In the genomic region with DNA sequence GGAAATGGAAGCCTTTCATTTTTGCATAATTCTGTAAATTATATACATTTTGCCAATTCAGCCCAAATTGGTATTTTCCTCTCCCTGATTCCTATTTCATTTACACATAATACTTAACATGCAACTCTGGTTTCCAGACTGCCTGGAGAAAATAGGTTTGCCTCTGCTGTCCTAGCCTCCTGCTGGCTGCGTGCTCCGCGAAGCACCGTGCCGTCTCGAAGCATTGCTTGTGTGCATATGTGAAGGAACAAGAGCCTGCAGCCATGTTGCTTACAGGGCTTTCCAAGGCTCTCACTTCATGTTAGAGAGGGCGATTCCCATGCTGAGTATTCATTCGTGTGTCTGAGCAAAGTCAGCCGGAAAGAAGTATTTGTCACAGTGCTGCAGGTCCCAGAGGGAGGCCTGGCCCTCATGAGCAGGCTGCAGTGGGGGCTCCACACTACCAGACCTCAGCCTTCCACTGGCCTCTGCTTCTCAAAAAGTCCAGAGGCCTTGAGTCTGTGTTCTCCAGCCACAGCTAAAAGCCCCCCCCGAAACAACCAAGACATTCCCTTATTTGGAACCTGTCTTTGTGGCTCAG, we compare ENCODE assay signal across 16 cellular contexts.
DNase-seq lines count a peak whose midpoint lies in the region; ATAC-seq and TF ChIP-seq lines count a peak whose summit lies in the region.
"Had no signal": no experiment of that assay in that cellular context is flagged by ENCODE, and none has a peak within 500 bp of the region (broad histone marks: within the 10 kb centered on the region; RNA-seq: fewer than 3 reads in every experiment).

No MANE protein-coding gene starts in this region.

- H3K4me1 ChIP-seq in esophagus squamous epithelium: no peaks in the 10 kb centered on the region
- H3K4me1 ChIP-seq: A549, BLaER1 had no signal

- no peaks in the 10 kb centered on the region for H3K36me3 Mint-ChIP-seq in activated CD4-positive, alpha-beta memory T cell treated with anti-CD3 and anti-CD28 coated beads, Interleukin-2, amount 10 ng/mL, durations not matched to agents 7 days and 5 days (ENCODE audit: low read depth)
- H3K36me3 Mint-ChIP-seq in activated CD4-positive, alpha-beta memory T cell treated with anti-CD3 and anti-CD28 coated beads for 36 hours: no peaks in the 10 kb centered on the region
- H3K36me3 Mint-ChIP-seq in neural crest cell (ENCODE audit: low read depth): peaks cover 4% of the 10 kb centered on the region
- H3K36me3 Mint-ChIP-seq in activated T-helper 2 cell treated with anti-CD3 and anti-CD28 coated beads, Interferon-gamma antibody, Interleukin-2, Interleukin-4, amounts not matched to agents 10 μg/mL and 5 μg/mL and 100 μg/mL, durations not matched to agents 14 hours and 24 hours and 36 hours (ENCODE audit: low read depth): no peaks in the 10 kb centered on the region
- H3K36me3 Mint-ChIP-seq: CD14-positive monocyte had no signal

- H3K9me3 ChIP-seq in esophagus squamous epithelium: peaks cover 0 to 6% (median 0%) of the 10 kb centered on the region in 3 donors

- peaks cover 7% of the 10 kb centered on the region for H3K9me3 Mint-ChIP-seq in activated CD4-positive, alpha-beta memory T cell treated with anti-CD3 and anti-CD28 coated beads, Interleukin-2, amount 10 ng/mL, durations not matched to agents 7 days and 5 days
- peaks cover 7% of the 10 kb centered on the region for H3K9me3 Mint-ChIP-seq in activated CD4-positive, alpha-beta memory T cell treated with anti-CD3 and anti-CD28 coated beads for 36 hours
- peaks cover 6% of the 10 kb centered on the region for H3K9me3 Mint-ChIP-seq in neural crest cell
- H3K9me3 Mint-ChIP-seq in activated T-helper 2 cell treated with anti-CD3 and anti-CD28 coated beads, Interferon-gamma antibody, Interleukin-2, Interleukin-4, amounts not matched to agents 10 μg/mL and 5 μg/mL and 100 μg/mL, durations not matched to agents 14 hours and 24 hours and 36 hours: no peaks in the 10 kb centered on the region

- TF ChIP-seq CTCF in neural crest cell (conservative IDR thresholded peaks at IDR 0.05) (no peak), esophagus squamous epithelium (IDR thresholded peaks at IDR 0.05) (no peak)

- no peaks in the 10 kb centered on the region for H3K27me3 ChIP-seq in esophagus squamous epithelium
- H3K27me3 ChIP-seq: BLaER1 had no signal

- intact Hi-C loops in activated CD4-positive, alpha-beta memory T cell treated with anti-CD3 and anti-CD28 coated beads for 36 hours (cut with micrococcal nuclease): no loop called here
- intact Hi-C loops in esophagus squamous epithelium (cut with DNase I): no loop called here
- intact Hi-C loops in activated T-helper 2 cell treated with anti-CD3 and anti-CD28 coated beads, Interferon-gamma antibody, Interleukin-2, Interleukin-4, amounts not matched to agents 10 μg/mL and 5 μg/mL and 100 μg/mL, durations not matched to agents 14 hours and 24 hours and 36 hours (cut with micrococcal nuclease): no loop called here

- CTCF ChIA-PET in activated CD4-positive, alpha-beta memory T cell treated with anti-CD3 and anti-CD28 coated beads, Interleukin-2, amount 10 ng/mL, durations not matched to agents 7 days and 5 days (lab: Charles Lee): no interaction called here
- CTCF ChIA-PET in activated CD4-positive, alpha-beta memory T cell treated with anti-CD3 and anti-CD28 coated beads for 36 hours (lab: Charles Lee): no interaction called here

- POLR2A ChIA-PET in activated CD4-positive, alpha-beta memory T cell treated with anti-CD3 and anti-CD28 coated beads, Interleukin-2, amount 10 ng/mL, durations not matched to agents 7 days and 5 days (lab: Charles Lee): no interaction called here
- POLR2A ChIA-PET in activated CD4-positive, alpha-beta memory T cell treated with anti-CD3 and anti-CD28 coated beads for 36 hours (lab: Charles Lee): no interaction called here

- H3K36me3 ChIP-seq in esophagus squamous epithelium: no peaks in the 10 kb centered on the region
- H3K36me3 ChIP-seq: BLaER1 had no signal

- peak overlapping the region; percentile 4 for H3K4me3 Mint-ChIP-seq in activated CD4-positive, alpha-beta memory T cell treated with anti-CD3 and anti-CD28 coated beads, Interleukin-2, amount 10 ng/mL, durations not matched to agents 7 days and 5 days
- H3K4me3 Mint-ChIP-seq in activated CD4-positive, alpha-beta memory T cell treated with anti-CD3 and anti-CD28 coated beads for 36 hours: no peak overlapping the region
- H3K4me3 Mint-ChIP-seq in neural crest cell: no peak overlapping the region
- no peak overlapping the region for H3K4me3 Mint-ChIP-seq in activated T-helper 2 cell treated with anti-CD3 and anti-CD28 coated beads, Interferon-gamma antibody, Interleukin-2, Interleukin-4, amounts not matched to agents 10 μg/mL and 5 μg/mL and 100 μg/mL, durations not matched to agents 14 hours and 24 hours and 36 hours (ENCODE audit: low read depth)
- H3K4me3 Mint-ChIP-seq: CD14-positive monocyte; CD4-positive, alpha-beta memory T cell had no signal

- no peak overlapping the region for H3K4me3 ChIP-seq in esophagus squamous epithelium
- H3K4me3 ChIP-seq: A549, BLaER1 had no signal

- H3K4me1 Mint-ChIP-seq in activated CD4-positive, alpha-beta memory T cell treated with anti-CD3 and anti-CD28 coated beads, Interleukin-2, amount 10 ng/mL, durations not matched to agents 7 days and 5 days: no peaks in the 10 kb centered on the region
- H3K4me1 Mint-ChIP-seq in activated CD4-positive, alpha-beta memory T cell treated with anti-CD3 and anti-CD28 coated beads for 36 hours (ENCODE audit: low read depth): no peaks in the 10 kb centered on the region
- peaks cover 8% of the 10 kb centered on the region for H3K4me1 Mint-ChIP-seq in neural crest cell
- no peaks in the 10 kb centered on the region for H3K4me1 Mint-ChIP-seq in activated T-helper 2 cell treated with anti-CD3 and anti-CD28 coated beads, Interferon-gamma antibody, Interleukin-2, Interleukin-4, amounts not matched to agents 10 μg/mL and 5 μg/mL and 100 μg/mL, durations not matched to agents 14 hours and 24 hours and 36 hours (ENCODE audit: low read depth)
- H3K4me1 Mint-ChIP-seq: CD14-positive monocyte; CD4-positive, alpha-beta memory T cell had no signal

- 81 to 82% methylated on average over 6 to 10 of the region's 10 CpGs for WGBS in esophagus squamous epithelium, 2 donors

- peaks cover 3% of the 10 kb centered on the region for H3K27me3 Mint-ChIP-seq in activated CD4-positive, alpha-beta memory T cell treated with anti-CD3 and anti-CD28 coated beads, Interleukin-2, amount 10 ng/mL, durations not matched to agents 7 days and 5 days
- H3K27me3 Mint-ChIP-seq in activated CD4-positive, alpha-beta memory T cell treated with anti-CD3 and anti-CD28 coated beads for 36 hours: peaks cover 6% of the 10 kb centered on the region
- H3K27me3 Mint-ChIP-seq in neural crest cell (ENCODE audit: low read depth): no peaks in the 10 kb centered on the region
- no peaks in the 10 kb centered on the region for H3K27me3 Mint-ChIP-seq in activated T-helper 2 cell treated with anti-CD3 and anti-CD28 coated beads, Interferon-gamma antibody, Interleukin-2, Interleukin-4, amounts not matched to agents 10 μg/mL and 5 μg/mL and 100 μg/mL, durations not matched to agents 14 hours and 24 hours and 36 hours (ENCODE audit: low read depth)

- no peak overlapping the region for H3K27ac ChIP-seq in esophagus squamous epithelium
- H3K27ac ChIP-seq: 22Rv1, A549, BLaER1 had no signal

- no peak for ATAC-seq in GM21528 (IDR thresholded peaks at IDR 0.05; ENCODE audit: low FRiP score, unreplicated experiment)
- ATAC-seq: A549 had no signal

- TF ChIP-seq POLR2A in esophagus squamous epithelium (IDR thresholded peaks at IDR 0.05): no peak

- DNase-seq in activated CD4-positive, alpha-beta memory T cell treated with anti-CD3 and anti-CD28 coated beads, Interleukin-2, amount 10 ng/mL, durations not matched to agents 7 days and 5 days: no peak
- no peak for DNase-seq in activated CD4-positive, alpha-beta memory T cell treated with anti-CD3 and anti-CD28 coated beads for 36 hours
- peak; percentile 41 for DNase-seq in islet precursor cell
- DNase-seq in neural crest cell (ENCODE audit: low read depth, low spot score): no peak
- no peak for DNase-seq in esophagus squamous epithelium (lab: John Stamatoyannopoulos, UW)
- DNase-seq in activated T-helper 2 cell treated with anti-CD3 and anti-CD28 coated beads, Interferon-gamma antibody, Interleukin-2, Interleukin-4, amounts not matched to agents 10 μg/mL and 5 μg/mL and 100 μg/mL, durations not matched to agents 14 hours and 24 hours and 36 hours (ENCODE audit: low spot score): no peak
- DNase-seq: CD4-positive, alpha-beta memory T cell; DMS79 treated with DMSO at 0.1 percent for 48 hours; GF-D8; HCEC 1CT; IMR-90 had no signal

- no peak overlapping the region for H3K27ac Mint-ChIP-seq in activated CD4-positive, alpha-beta memory T cell treated with anti-CD3 and anti-CD28 coated beads, Interleukin-2, amount 10 ng/mL, durations not matched to agents 7 days and 5 days
- H3K27ac Mint-ChIP-seq in activated CD4-positive, alpha-beta memory T cell treated with anti-CD3 and anti-CD28 coated beads for 36 hours: no peak overlapping the region
- H3K27ac Mint-ChIP-seq in neural crest cell (ENCODE audit: unreplicated experiment): peak overlapping the region; percentile 35
- no peak overlapping the region for H3K27ac Mint-ChIP-seq in activated T-helper 2 cell treated with anti-CD3 and anti-CD28 coated beads, Interferon-gamma antibody, Interleukin-2, Interleukin-4, amounts not matched to agents 10 μg/mL and 5 μg/mL and 100 μg/mL, durations not matched to agents 14 hours and 24 hours and 36 hours
- H3K27ac Mint-ChIP-seq: CD14-positive monocyte had no signal
